8 cellular contexts compared by ENCODE assay signal in genomic region chrX:56780681-56781649, GRCh38. TPM values are rescaled to one million over a fixed set of nuclear protein-coding genes. Genes with fewer than 3 reads are reported as not detected.
DNase-seq lines count a peak whose midpoint lies in the region; ATAC-seq, FAIRE-seq and TF ChIP-seq lines count a peak whose summit lies in the region.
"Not testable (repeated sequence)": the region's sequence is repeated elsewhere in the genome, so short reads cannot be mapped to it uniquely, and the experiment has no call there.

No MANE protein-coding gene starts in this region.

- peak overlapping the region; percentile 68 to 85 (median 81); a peak in 21 of 22 replicates for H3K4me2 ChIP-seq in BLaER1 treated with 17β-estradiol and CSF1 and Interleukin-3, amounts not matched to agents 10 nM and 100 nM
- H3K4me2 ChIP-seq in astrocyte (ENCODE audit: low read length) = not testable (repeated sequence)

- H3K4me3 ChIP-seq in BLaER1 treated with 17β-estradiol and CSF1 and Interleukin-3, amounts not matched to agents 10 nM and 100 nM; astrocyte (ENCODE audit: insufficient read depth, low read depth, low read length): not testable (repeated sequence)

- H3K36me3 Mint-ChIP-seq in IgD-negative memory B cell; activated CD4-positive, alpha-beta T cell treated with anti-CD3 and anti-CD28 coated beads, Interleukin-2, amount 10 ng/mL, durations not matched to agents 24 days and 14 days (ENCODE audit: low read depth); activated T-helper 17 cell treated with anti-CD3 and anti-CD28 coated beads, Interleukin-2, amount 50 U/mL, for 72 hours (ENCODE audit: low read depth); astrocyte (ENCODE audit: low read depth, unreplicated experiment): not testable (repeated sequence)
- H3K36me3 Mint-ChIP-seq in nephron progenitor cell (ENCODE audit: low read depth) = peaks cover 47% of the 10 kb centered on the region
- H3K36me3 Mint-ChIP-seq in stimulated activated memory B cell treated with anti-CD40 and anti-IgM and Interleukin-4, amounts not matched to agents 10 μg/mL and 1 μg/mL and 100 μg/mL, for 72 hours = peaks cover 18% of the 10 kb centered on the region

- H3K27ac ChIP-seq in BLaER1 treated with 17β-estradiol and CSF1 and Interleukin-3, amounts not matched to agents 10 nM and 100 nM = peak overlapping the region in 3 of 11 experiments; percentile 68 to 87 (median 78); a peak in 3 of 22 replicates
- not testable (repeated sequence) for H3K27ac ChIP-seq in astrocyte (ENCODE audit: low read depth, low read length); foreskin keratinocyte

- peaks cover 0 to 13% (median 0%) of the 10 kb centered on the region in 11 experiments; a peak in 1 of 22 replicates for H3K36me3 ChIP-seq in BLaER1 treated with 17β-estradiol and CSF1 and Interleukin-3, amounts not matched to agents 10 nM and 100 nM
- not testable (repeated sequence) for H3K36me3 ChIP-seq in astrocyte (ENCODE audit: insufficient read depth, low read length)

- not testable (repeated sequence) for H3K9me3 Mint-ChIP-seq in IgD-negative memory B cell; activated CD4-positive, alpha-beta T cell treated with anti-CD3 and anti-CD28 coated beads, Interleukin-2, amount 10 ng/mL, durations not matched to agents 24 days and 14 days; activated T-helper 17 cell treated with anti-CD3 and anti-CD28 coated beads, Interleukin-2, amount 50 U/mL, for 72 hours; astrocyte (ENCODE audit: unreplicated experiment); stimulated activated memory B cell treated with anti-CD40 and anti-IgM and Interleukin-4, amounts not matched to agents 10 μg/mL and 1 μg/mL and 100 μg/mL, for 72 hours
- peaks cover 41% of the 10 kb centered on the region for H3K9me3 Mint-ChIP-seq in nephron progenitor cell

- not testable (repeated sequence) for H3K27me3 Mint-ChIP-seq in IgD-negative memory B cell; activated CD4-positive, alpha-beta T cell treated with anti-CD3 and anti-CD28 coated beads, Interleukin-2, amount 10 ng/mL, durations not matched to agents 24 days and 14 days; activated T-helper 17 cell treated with anti-CD3 and anti-CD28 coated beads, Interleukin-2, amount 50 U/mL, for 72 hours; astrocyte (ENCODE audit: low read depth, unreplicated experiment); nephron progenitor cell (ENCODE audit: low read depth, poor library complexity); stimulated activated memory B cell treated with anti-CD40 and anti-IgM and Interleukin-4, amounts not matched to agents 10 μg/mL and 1 μg/mL and 100 μg/mL, for 72 hours

- H3K4me1 ChIP-seq in BLaER1 treated with 17β-estradiol and CSF1 and Interleukin-3, amounts not matched to agents 10 nM and 100 nM = peaks cover 21 to 40% (median 31%) of the 10 kb centered on the region in 10 experiments
- not testable (repeated sequence) for H3K4me1 ChIP-seq in astrocyte (ENCODE audit: insufficient read depth, low read length); foreskin keratinocyte

- peak; percentile 45 for FAIRE-seq in astrocyte (lab: Jason Lieb, UNC)

- not testable (repeated sequence) for H2AFZ ChIP-seq in astrocyte (ENCODE audit: low read depth, low read length)

- H3K27ac Mint-ChIP-seq in IgD-negative memory B cell (peak overlapping the region in 2 of 3 donors; percentile 67 to 80), nephron progenitor cell (peak overlapping the region; percentile 20)
- peak overlapping the region; percentile 48 for H3K27ac Mint-ChIP-seq in activated CD4-positive, alpha-beta T cell treated with anti-CD3 and anti-CD28 coated beads, Interleukin-2, amount 10 ng/mL, durations not matched to agents 24 days and 14 days
- peak overlapping the region; percentile 79 for H3K27ac Mint-ChIP-seq in activated T-helper 17 cell treated with anti-CD3 and anti-CD28 coated beads, Interleukin-2, amount 50 U/mL, for 72 hours
- not testable (repeated sequence) for H3K27ac Mint-ChIP-seq in astrocyte (ENCODE audit: unreplicated experiment)
- H3K27ac Mint-ChIP-seq in stimulated activated memory B cell treated with anti-CD40 and anti-IgM and Interleukin-4, amounts not matched to agents 10 μg/mL and 1 μg/mL and 100 μg/mL, for 72 hours = peak overlapping the region; percentile 84

- H3K9me3 ChIP-seq in BLaER1 treated with 17β-estradiol and CSF1 and Interleukin-3, amounts not matched to agents 10 nM and 100 nM (replicated peaks in 1 of 11); astrocyte (ENCODE audit: insufficient read depth, low read depth, low read length): not testable (repeated sequence)

- H3K4me1 Mint-ChIP-seq in IgD-negative memory B cell (peaks cover 17 to 19% (median 19%) of the 10 kb centered on the region in 3 donors), nephron progenitor cell (peaks cover 29% of the 10 kb centered on the region)
- peaks cover 19% of the 10 kb centered on the region for H3K4me1 Mint-ChIP-seq in activated CD4-positive, alpha-beta T cell treated with anti-CD3 and anti-CD28 coated beads, Interleukin-2, amount 10 ng/mL, durations not matched to agents 24 days and 14 days
- peaks cover 20% of the 10 kb centered on the region for H3K4me1 Mint-ChIP-seq in activated T-helper 17 cell treated with anti-CD3 and anti-CD28 coated beads, Interleukin-2, amount 50 U/mL, for 72 hours
- not testable (repeated sequence) for H3K4me1 Mint-ChIP-seq in astrocyte (ENCODE audit: low read depth, unreplicated experiment)
- peaks cover 26% of the 10 kb centered on the region for H3K4me1 Mint-ChIP-seq in stimulated activated memory B cell treated with anti-CD40 and anti-IgM and Interleukin-4, amounts not matched to agents 10 μg/mL and 1 μg/mL and 100 μg/mL, for 72 hours

- not testable (repeated sequence) for DNase-seq in activated CD4-positive, alpha-beta T cell treated with anti-CD3 and anti-CD28 coated beads, Interleukin-2, amount 10 ng/mL, durations not matched to agents 24 days and 14 days; astrocyte (ENCODE audit: low read depth); foreskin keratinocyte; nephron progenitor cell

- intact Hi-C loops in activated CD4-positive, alpha-beta T cell treated with anti-CD3 and anti-CD28 coated beads, Interleukin-2, amount 10 ng/mL, durations not matched to agents 24 days and 14 days (cut with micrococcal nuclease) = not testable (repeated sequence)

- H3K4me3 Mint-ChIP-seq in IgD-negative memory B cell = peak overlapping the region in 2 of 4 donors; percentile 33 to 36
- not testable (repeated sequence) for H3K4me3 Mint-ChIP-seq in activated CD4-positive, alpha-beta T cell treated with anti-CD3 and anti-CD28 coated beads, Interleukin-2, amount 10 ng/mL, durations not matched to agents 24 days and 14 days; activated T-helper 17 cell treated with anti-CD3 and anti-CD28 coated beads, Interleukin-2, amount 50 U/mL, for 72 hours; astrocyte (ENCODE audit: unreplicated experiment); nephron progenitor cell; stimulated activated memory B cell treated with anti-CD40 and anti-IgM and Interleukin-4, amounts not matched to agents 10 μg/mL and 1 μg/mL and 100 μg/mL, for 72 hours

- 0 out of 22 replicates have a peak overlapping the region, but pooled peaks of 1 of the 11 experiments have one; percentile 82 for H3K9ac ChIP-seq in BLaER1 treated with 17β-estradiol and CSF1 and Interleukin-3, amounts not matched to agents 10 nM and 100 nM
- H3K9ac ChIP-seq in astrocyte (ENCODE audit: low read length) = not testable (repeated sequence)

- not testable (repeated sequence) for TF ChIP-seq CTCF in astrocyte (IDR thresholded peaks at IDR 0.05; ENCODE audit: insufficient read depth, low read depth, low read length); foreskin keratinocyte (conservative IDR thresholded peaks at IDR 0.05); nephron progenitor cell (IDR thresholded peaks at IDR 0.05)

- not testable (repeated sequence) for H4K20me1 ChIP-seq in BLaER1 treated with 17β-estradiol and CSF1 and Interleukin-3, amounts not matched to agents 10 nM and 100 nM; astrocyte (ENCODE audit: insufficient read depth, low read length)

- peak; percentile 40 for ATAC-seq in activated T-helper 17 cell treated with anti-CD3 and anti-CD28 coated beads, Interleukin-2, amount 50 U/mL, for 72 hours (replicated peaks)
- peak; percentile 79 for ATAC-seq in foreskin keratinocyte
- not testable (repeated sequence) for ATAC-seq in stimulated activated memory B cell treated with anti-CD40 and anti-IgM and Interleukin-4, amounts not matched to agents 10 μg/mL and 1 μg/mL and 100 μg/mL, for 72 hours

- not testable (repeated sequence) for H3K79me2 ChIP-seq in astrocyte (ENCODE audit: insufficient read depth, low read length)

- H3K27me3 ChIP-seq in BLaER1 treated with 17β-estradiol and CSF1 and Interleukin-3, amounts not matched to agents 10 nM and 100 nM = peaks cover 0 to 11% (median 5%) of the 10 kb centered on the region in 11 experiments; a peak in 8 of 22 replicates
- not testable (repeated sequence) for H3K27me3 ChIP-seq in astrocyte (ENCODE audit: insufficient read depth, low read length); foreskin keratinocyte

RNA-seq across cellular contexts. Expression of gene NBDY, which starts 51.9 kb away (rescaled TPM):
- polyA plus RNA-seq in IgD-negative memory B cell = 59.1 TPM
- 29.8 and 29.9 TPM in 2 replicates for total RNA-seq in activated CD4-positive, alpha-beta T cell treated with anti-CD3 and anti-CD28 coated beads, Interleukin-2, amount 10 ng/mL, durations not matched to agents 24 days and 14 days
- 10 to 100 TPM; 33.6 to 46.0 TPM for total RNA-seq in activated T-helper 17 cell treated with anti-CD3 and anti-CD28 coated beads, Interleukin-2, amount 50 U/mL, for 72 hours
- 76.1 and 86.9 TPM in 2 replicates for total RNA-seq in astrocyte
- 20.8 and 21.9 TPM in 2 replicates for total RNA-seq in foreskin keratinocyte
- polyA plus RNA-seq in foreskin keratinocyte = 47.8 and 48.2 TPM in 2 replicates
